3 cellular contexts compared by ENCODE assay signal in genomic region chr2:119691189-119691588, GRCh38.
A peak's percentile ranks its signal among the peaks of the same experiment; 100 is the strongest.
TF ChIP-seq lines count a peak whose summit lies in the region.

No MANE protein-coding gene starts in this region.

TF ChIP-seq in SK-N-SH, 30 proteins besides CTCF, POLR2A, EP300 and RAD21:
- no peak for TF ChIP-seq USF2 (IDR thresholded peaks at IDR 0.05; ENCODE audit: borderline replicate concordance, low read depth, low read length)
- TF ChIP-seq REST (IDR thresholded peaks at IDR 0.05; ENCODE audit: low read depth, low read length): peak; percentile 86
- no peak for TF ChIP-seq TCF12 (IDR thresholded peaks at IDR 0.05)

TF ChIP-seq in SK-N-SH treated with all-trans-retinoic acid at 6 μM for 48 hours, 23 proteins besides CTCF, POLR2A, EP300 and RAD21:
- TF ChIP-seq ISL1 (CRISPR knock-in tag; IDR thresholded peaks at IDR 0.05) (no peak), SNAI2 (CRISPR knock-in tag; IDR thresholded peaks at IDR 0.05) (no peak), ZNF565 (CRISPR knock-in tag; conservative IDR thresholded peaks at IDR 0.05; ENCODE audit: low read depth) (no peak), TOX (CRISPR knock-in tag; IDR thresholded peaks at IDR 0.05; ENCODE audit: borderline replicate concordance) (no peak), ZFP3 (CRISPR knock-in tag; IDR thresholded peaks at IDR 0.05) (no peak), PPARA (CRISPR knock-in tag; IDR thresholded peaks at IDR 0.05; ENCODE audit: borderline replicate concordance) (no peak), CSRNP3 (CRISPR knock-in tag; IDR thresholded peaks at IDR 0.05) (no peak), ZNF8 (CRISPR knock-in tag; IDR thresholded peaks at IDR 0.05) (no peak), OSR1 (CRISPR knock-in tag; IDR thresholded peaks at IDR 0.05) (no peak), POU6F1 (CRISPR knock-in tag; IDR thresholded peaks at IDR 0.05; ENCODE audit: borderline replicate concordance, low read depth) (no peak), BACH2 (CRISPR knock-in tag; IDR thresholded peaks at IDR 0.05; ENCODE audit: borderline replicate concordance) (no peak)

TF ChIP-seq in GM12878, 131 proteins besides CTCF, POLR2A, EP300 and RAD21:
- TF ChIP-seq JUNB (IDR thresholded peaks at IDR 0.05) (no peak), ZZZ3 (IDR thresholded peaks at IDR 0.05; ENCODE audit: control insufficient read depth, insufficient read length, low read depth) (no peak), SKIL (IDR thresholded peaks at IDR 0.05; ENCODE audit: low read depth, poor library complexity, severe bottlenecking) (no peak), ZNF217 (IDR thresholded peaks at IDR 0.05) (no peak), IRF3 (IDR thresholded peaks at IDR 0.05) (no peak), IRF4 (IDR thresholded peaks at IDR 0.05; ENCODE audit: low read depth, low read length) (no peak), ETV6 (conservative IDR thresholded peaks at IDR 0.05 in 1 of 2, IDR thresholded peaks at IDR 0.05 in 1 of 2; ENCODE audit: borderline replicate concordance in 1 of 2, low read depth in 1 of 2) (no peak), REST (IDR thresholded peaks at IDR 0.05; ENCODE audit: low read depth, low read length) (0 out of 2 replicates have a peak, but pooled peaks have one; percentile 33), RFX5 (IDR thresholded peaks at IDR 0.05; ENCODE audit: low read depth, low read length) (no peak)
